23 cellular contexts compared by ENCODE assay signal in the genomic region with DNA sequence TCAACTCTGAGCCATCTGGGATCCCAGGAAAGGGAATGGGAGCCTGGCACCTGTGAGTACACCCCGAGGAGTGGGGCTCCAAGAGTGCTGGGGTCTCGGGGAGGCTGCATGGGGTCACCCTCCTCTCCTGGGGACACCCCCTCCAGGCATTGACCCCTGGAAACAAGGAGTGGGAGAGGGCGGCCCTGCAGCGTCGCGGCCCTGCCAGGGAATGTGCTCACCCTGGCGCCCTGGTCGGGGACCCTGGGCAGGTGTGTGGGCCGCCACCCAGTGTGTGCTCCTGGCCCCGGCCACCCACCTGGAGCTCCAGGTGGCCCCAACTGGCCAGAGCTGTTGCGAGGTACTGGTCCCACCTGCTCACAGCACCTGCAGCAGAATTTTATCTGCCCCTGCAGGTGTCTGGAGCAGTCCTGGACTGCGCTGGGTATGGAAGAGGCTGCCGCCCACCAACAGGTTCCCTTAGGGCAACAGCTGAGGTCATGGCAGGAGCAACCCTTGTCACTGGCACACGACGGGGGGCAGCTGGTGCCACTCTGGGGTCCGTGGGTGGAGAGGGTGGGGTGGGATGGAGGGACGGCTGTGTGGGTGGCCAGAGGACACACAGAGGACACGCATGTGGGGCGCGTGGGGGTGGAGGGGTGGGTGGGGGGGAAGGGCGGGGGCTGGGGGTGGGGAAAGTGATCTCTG.
"Had no signal": no experiment of that assay in that cellular context is flagged by ENCODE, and none has a peak within 500 bp of the region (broad histone marks: within the 10 kb centered on the region; RNA-seq: fewer than 3 reads in every experiment).

No MANE protein-coding gene starts in this region.

- H3K4me3 ChIP-seq: dorsolateral prefrontal cortex, left lung, lung had no signal

- ATAC-seq: effector memory CD8-positive, alpha-beta T cell; esophagus mucosa; left lung had no signal

- H3K4me1 ChIP-seq: breast epithelium, tibial artery had no signal

- H3K36me3 Mint-ChIP-seq: activated naive CD8-positive, alpha-beta T cell treated with anti-CD3 and anti-CD28 coated beads for 36 hours had no signal

- H3K4me3 Mint-ChIP-seq: activated naive CD8-positive, alpha-beta T cell treated with anti-CD3 and anti-CD28 coated beads for 36 hours; activated T-cell treated with anti-CD3 and anti-CD28 coated beads, Interleukin-2, amount 50 U/mL, for 4 hours; central memory CD8-positive, alpha-beta T cell; effector memory CD8-positive, alpha-beta T cell; stimulated activated naive CD8-positive, alpha-beta T cell treated with anti-CD3 and anti-CD28 coated beads, Interleukin-15, Interleukin-2, amounts not matched to agents 100 ng/mL and 50 ng/mL, for 24 hours had no signal

- H3K4me1 Mint-ChIP-seq: activated naive CD8-positive, alpha-beta T cell treated with anti-CD3 and anti-CD28 coated beads for 36 hours; central memory CD8-positive, alpha-beta T cell had no signal

- H3K9me3 ChIP-seq: breast epithelium, left lung, spleen, tibial artery had no signal

- H3K27ac Mint-ChIP-seq: activated naive CD8-positive, alpha-beta T cell treated with anti-CD3 and anti-CD28 coated beads for 36 hours; effector memory CD8-positive, alpha-beta T cell; stimulated activated naive CD8-positive, alpha-beta T cell treated with anti-CD3 and anti-CD28 coated beads, Interleukin-15, Interleukin-2, amounts not matched to agents 100 ng/mL and 50 ng/mL, for 24 hours had no signal

- H3K27ac ChIP-seq: breast epithelium, left lung, spleen, tibial artery had no signal

- H3K36me3 ChIP-seq: breast epithelium had no signal

- DNase-seq: activated CD4-positive, alpha-beta T cell treated with anti-CD3 and anti-CD28 coated beads for 4 hours; activated CD4-positive, alpha-beta T cell treated with anti-CD3 and anti-CD28 coated beads, Interleukin-2, amount 50 U/mL, for 48 hours; activated CD4-positive, CD25-positive, alpha-beta regulatory T cell; activated CD8-positive, alpha-beta memory T cell treated with anti-CD3 and anti-CD28 coated beads, Interleukin-2, amount 50 U/mL, for 48 hours; activated naive CD4-positive, alpha-beta T cell treated with Interleukin-2 at 50 U/mL for 16 hours; activated naive CD8-positive, alpha-beta T cell treated with anti-CD3 and anti-CD28 coated beads for 36 hours; activated T-cell treated with anti-CD3 and anti-CD28 coated beads, Interleukin-2, amount 50 U/mL, for 4 hours; dorsolateral prefrontal cortex; effector memory CD8-positive, alpha-beta T cell; foreskin melanocyte; hippocampal formation; kidney glomerular epithelial cell; left lung; occipital lobe; posterior cingulate gyrus; spleen; stimulated activated CD4-positive, alpha-beta T cell treated with anti-CD3 and anti-CD28 coated beads, Interleukin-4, amount 100 ng/mL, for 1 hour; tibial artery had no signal

- H3K9me3 Mint-ChIP-seq: activated naive CD8-positive, alpha-beta T cell treated with anti-CD3 and anti-CD28 coated beads for 36 hours; activated T-cell treated with anti-CD3 and anti-CD28 coated beads, Interleukin-2, amount 50 U/mL, for 4 hours; central memory CD8-positive, alpha-beta T cell; effector memory CD8-positive, alpha-beta T cell; stimulated activated naive CD8-positive, alpha-beta T cell treated with anti-CD3 and anti-CD28 coated beads, Interleukin-15, Interleukin-2, amounts not matched to agents 100 ng/mL and 50 ng/mL, for 24 hours had no signal
